Comparison of ENCODE assay signal across 6 cellular contexts in the genomic region with DNA sequence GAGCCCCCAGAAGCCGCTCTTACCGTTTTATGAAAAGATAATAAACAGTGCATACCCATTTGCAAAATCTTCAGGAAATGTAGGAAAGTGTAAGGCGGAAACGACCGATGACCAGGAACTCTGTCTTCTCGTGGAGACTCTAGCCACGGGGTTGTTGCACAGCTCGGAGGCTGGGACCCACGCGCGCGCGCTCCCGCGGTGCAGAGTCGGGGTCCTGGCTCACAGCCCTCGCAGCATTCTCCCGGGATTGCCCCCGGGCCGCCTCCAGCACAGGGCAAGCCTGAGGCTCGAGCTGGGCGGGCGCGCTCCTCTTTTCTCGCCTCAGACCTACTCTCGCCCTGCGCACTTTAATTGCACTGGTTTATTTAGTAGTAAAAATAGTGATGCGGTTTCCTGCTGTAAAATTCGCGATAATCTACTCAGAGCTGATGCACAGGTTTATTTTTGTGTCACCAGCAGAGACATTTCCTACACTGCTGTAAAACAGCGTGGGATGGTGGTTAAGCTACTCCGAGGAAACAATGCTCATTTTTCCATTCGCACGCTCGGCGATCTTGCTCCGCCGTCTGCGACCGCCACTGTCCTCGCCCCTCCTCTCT. TPM values are rescaled to one million over a fixed set of nuclear protein-coding genes. Genes with fewer than 3 reads are reported as not detected.
DNase-seq lines count a peak whose midpoint lies in the region; ATAC-seq and TF ChIP-seq lines count a peak whose summit lies in the region.

No MANE protein-coding gene starts in this region.

- peak; percentile 73 for DNase-seq in activated naive CD4-positive, alpha-beta T cell treated with Interleukin-2 at 50 U/mL for 16 hours
- DNase-seq in activated naive CD4-positive, alpha-beta T cell (lab: John Stamatoyannopoulos, UW), result no peak
- DNase-seq in epithelial cell of proximal tubule (ENCODE audit: low read depth) (no peak), COR-L47 (lab: John Stamatoyannopoulos, UW) (no peak)
- peak; percentile 43 to 46 for DNase-seq in stimulated activated CD4-positive, alpha-beta T cell treated with anti-CD3 and anti-CD28 coated beads, Interleukin-12 subunit alpha, Interleukin-12 subunit beta, amount 100 ng/mL, for 24 hours (ENCODE audit: low read depth in 2 of 2)

- H3K4me3 ChIP-seq in epithelial cell of proximal tubule (ENCODE audit: low read depth, low read length), result peak overlapping the region; percentile 87

- ATAC-seq in HG03521 (IDR thresholded peaks at IDR 0.05; ENCODE audit: unreplicated experiment), result no peak

- TF ChIP-seq CTCF in epithelial cell of proximal tubule (conservative IDR thresholded peaks at IDR 0.05; ENCODE audit: low read depth, low read length), result no peak

RNA-seq across cellular contexts. Expression of gene TRIM7, which starts 15.5 kb away (rescaled TPM):
- 2.7 and 14.6 TPM in 2 replicates for total RNA-seq in epithelial cell of proximal tubule

RNA-seq across cellular contexts. Expression of gene TRIM41, which starts 33.6 kb away (rescaled TPM):
- 10.6 and 12.4 TPM in 2 replicates for total RNA-seq in epithelial cell of proximal tubule

RNA-seq across cellular contexts. Expression of gene OR2V2, which starts 42.1 kb away (rescaled TPM):
- total RNA-seq in epithelial cell of proximal tubule, result not detected in 2 replicates

RNA-seq across cellular contexts. Expression of gene RACK1, which starts 54.2 kb away (rescaled TPM):
- total RNA-seq in epithelial cell of proximal tubule, result 2,747 and 3,067 TPM in 2 replicates

RNA-seq across cellular contexts. Expression of gene OR2V1, which starts 58.5 kb away (rescaled TPM):
- total RNA-seq in epithelial cell of proximal tubule, result not detected in 2 replicates

Comparison
In these comparisons a context has a peak if more than half of its experiments do, and no peak if none do; other contexts are left out.
1. DNase-seq: peak in activated naive CD4-positive, alpha-beta T cell treated with Interleukin-2 at 50 U/mL for 16 hours (single experiment) and stimulated activated CD4-positive, alpha-beta T cell treated with anti-CD3 and anti-CD28 coated beads, Interleukin-12 subunit alpha, Interleukin-12 subunit beta, amount 100 ng/mL, for 24 hours (2 of 2); none in activated naive CD4-positive, alpha-beta T cell (0 of 4), epithelial cell of proximal tubule (single experiment) and COR-L47 (single experiment).